12 cellular contexts compared by ENCODE assay signal in the genomic region with DNA sequence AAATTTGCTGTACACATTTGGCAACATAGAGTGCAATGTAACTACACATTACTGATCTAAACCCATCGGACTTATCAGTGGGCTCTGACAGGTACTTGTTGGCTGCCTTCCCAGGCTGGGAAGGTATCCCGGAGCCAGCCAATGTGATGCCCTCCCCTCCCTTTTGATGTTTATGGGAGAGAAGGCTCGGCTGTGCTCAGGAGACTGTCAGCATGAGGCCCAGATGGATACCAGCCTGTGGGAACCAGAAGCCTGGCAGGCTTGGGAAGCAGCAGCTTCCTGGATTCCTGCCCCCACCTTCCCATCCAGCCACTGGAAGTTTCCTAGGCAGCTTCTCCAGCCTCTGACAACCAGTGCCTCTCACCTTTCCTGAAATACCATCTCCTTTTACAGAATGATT.
DNase-seq lines count a peak whose midpoint lies in the region; ATAC-seq and TF ChIP-seq lines count a peak whose summit lies in the region.
"Had no signal": no experiment of that assay in that cellular context is flagged by ENCODE, and none has a peak within 500 bp of the region (broad histone marks: within the 10 kb centered on the region; RNA-seq: fewer than 3 reads in every experiment).

No MANE protein-coding gene starts in this region.

- H3K9me3 ChIP-seq in NT2/D1 (ENCODE audit: insufficient read depth, low read length) (no peaks in the 10 kb centered on the region), upper lobe of right lung (no peaks in the 10 kb centered on the region)

- H3K4me3 ChIP-seq in NT2/D1 (ENCODE audit: insufficient read length, low read depth): no peak overlapping the region
- H3K4me3 ChIP-seq in upper lobe of right lung: no peak overlapping the region

- H3K4me1 ChIP-seq in NT2/D1 (ENCODE audit: insufficient read depth, insufficient read length) (peaks cover 8% of the 10 kb centered on the region), upper lobe of right lung (no peaks in the 10 kb centered on the region)

- H3K27me3 ChIP-seq in NT2/D1 (ENCODE audit: insufficient read depth, insufficient read length) (no peaks in the 10 kb centered on the region), upper lobe of right lung (no peaks in the 10 kb centered on the region)

- TF ChIP-seq CTCF in upper lobe of right lung (IDR thresholded peaks at IDR 0.05): no peak

- peak overlapping the region; percentile 5 for H3K9ac ChIP-seq in NT2/D1 (ENCODE audit: insufficient read length, low read depth)

- ATAC-seq in upper lobe of right lung: peak; percentile 18
- no peak for ATAC-seq in GM21381 (IDR thresholded peaks at IDR 0.05; ENCODE audit: unreplicated experiment)
- no peak for ATAC-seq in GM19463 (IDR thresholded peaks at IDR 0.05; ENCODE audit: unreplicated experiment)

- no peak overlapping the region for H3K27ac ChIP-seq in upper lobe of right lung

- peak; percentile 19 for DNase-seq in activated CD8-positive, alpha-beta memory T cell treated with anti-CD3 and anti-CD28 coated beads for 24 hours
- no peak for DNase-seq in activated CD8-positive, alpha-beta memory T cell treated with anti-CD3 and anti-CD28 coated beads, Interleukin-2, amount 50 U/mL, for 4 hours
- DNase-seq in NT2/D1 (ENCODE audit: low read depth, low spot score) (no peak), islet precursor cell (peak; percentile 83), upper lobe of right lung (no peak), SK-N-DZ (ENCODE audit: low spot score) (no peak)
- DNase-seq: activated CD4-positive, CD25-positive, alpha-beta regulatory T cell; NCI-H446 treated with DMSO at 0.1 percent for 48 hours; SIG-M5; stimulated activated naive CD4-positive, alpha-beta T cell treated with Interleukin-2 at 50 U/mL for 16 hours had no signal

- H3K36me3 ChIP-seq in NT2/D1 (ENCODE audit: insufficient read depth, insufficient read length, low read length) (no peaks in the 10 kb centered on the region), upper lobe of right lung (no peaks in the 10 kb centered on the region)

- intact Hi-C loops in upper lobe of right lung (cut with DNase I): no loop called here

Comparison
In these comparisons a context has a peak if more than half of its experiments do, and no peak if none do; other contexts are left out.
1. DNase-seq: peak in activated CD8-positive, alpha-beta memory T cell treated with anti-CD3 and anti-CD28 coated beads for 24 hours (single experiment) and islet precursor cell (single experiment); none in activated CD8-positive, alpha-beta memory T cell treated with anti-CD3 and anti-CD28 coated beads, Interleukin-2, amount 50 U/mL, for 4 hours (single experiment), NT2/D1 (single experiment), upper lobe of right lung (single experiment) and SK-N-DZ (single experiment).